Comparison of ENCODE assay signal across 8 cellular contexts in the genomic region with DNA sequence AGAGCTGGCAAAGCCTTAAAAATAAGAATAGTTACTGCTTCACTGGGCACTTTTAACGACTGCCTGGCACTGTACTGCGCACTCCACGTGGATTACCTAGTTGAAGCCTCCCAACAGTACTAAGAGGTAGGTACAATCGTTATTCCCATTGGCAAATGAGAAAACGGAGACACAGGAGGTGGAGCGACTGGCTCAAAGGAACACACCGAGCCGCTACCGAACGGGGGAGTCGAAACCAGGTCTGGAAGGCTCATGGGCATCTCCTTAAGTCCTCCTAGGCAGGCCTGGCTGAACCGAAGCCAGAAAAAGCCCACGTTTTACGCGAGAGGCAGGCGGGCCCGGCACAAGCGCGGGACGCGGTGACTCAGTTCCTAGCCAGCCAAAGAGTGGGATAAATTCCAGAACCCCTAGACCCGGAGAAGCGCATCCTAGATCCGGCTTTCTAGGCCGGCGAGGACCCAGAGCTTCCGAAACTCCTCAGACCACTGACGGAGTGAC. TPM values are rescaled to one million over a fixed set of nuclear protein-coding genes. Genes with fewer than 3 reads are reported as not detected.
DNase-seq lines count a peak whose midpoint lies in the region; ATAC-seq and TF ChIP-seq lines count a peak whose summit lies in the region.

No MANE protein-coding gene starts in this region.

- H3K27me3 Mint-ChIP-seq in CD14-positive monocyte (ENCODE audit: low read depth in 3 of 3), result peaks cover 0 to 2% (median 2%) of the 10 kb centered on the region in 3 donors

- no peaks in the 10 kb centered on the region for H3K9me3 Mint-ChIP-seq in CD14-positive monocyte

- in situ Hi-C loops in GM13976 (cut with MboI; ENCODE audit: low sequenced_read_pairs, unreplicated experiment), result no loop called here

- H3K27ac Mint-ChIP-seq in CD14-positive monocyte, result peak overlapping the region; percentile 76 to 99 (median 99)

- H3K36me3 Mint-ChIP-seq in CD14-positive monocyte, result peaks cover 39 to 46% of the 10 kb centered on the region in 2 donors

- ATAC-seq in GM21447 (IDR thresholded peaks at IDR 0.05; ENCODE audit: unreplicated experiment), result peak; percentile 7

- intact Hi-C loops in CD14-positive monocyte (cut with micrococcal nuclease), result loop anchor here (2.0 to 10.0 kb wide), 4 partner anchors 31 to 97 kb away; a partner anchor contains a TSS

- no peak for DNase-seq in CD14-positive monocyte (ENCODE audit: low spot score)
- DNase-seq in NCI-H748 treated with DMSO at 0.1 percent for 48 hours (lab: John Stamatoyannopoulos, UW), result peak; percentile 6
- peak; percentile 50 for DNase-seq in activated naive CD4-positive, alpha-beta T cell treated with anti-CD3 and anti-CD28 coated beads, Interleukin-2, amount 50 U/mL, for 16 hours
- peak; percentile 25 for DNase-seq in germinal center (ENCODE audit: low spot score)
- peak; percentile 57 for DNase-seq in occipital lobe (lab: John Stamatoyannopoulos, UW)
- DNase-seq in GM13976 (ENCODE audit: low spot score), result no peak
- DNase-seq in NCI-H187 treated with DMSO at 0.1 percent for 48 hours (lab: John Stamatoyannopoulos, UW), result no peak

- H3K4me3 Mint-ChIP-seq in CD14-positive monocyte, result peak overlapping the region; percentile 97 to 99

- peaks cover 29% of the 10 kb centered on the region for H3K4me1 Mint-ChIP-seq in CD14-positive monocyte

- TF ChIP-seq CTCF in CD14-positive monocyte (IDR thresholded peaks at IDR 0.05), result no peak
- no peak for TF ChIP-seq CTCF in GM13976 (IDR thresholded peaks at IDR 0.05; ENCODE audit: borderline replicate concordance, control extremely low read depth, extremely low read depth, insufficient read depth, missing control alignments)

RNA-seq across cellular contexts. Expression of a gene that starts 0.5 kb away (rescaled TPM):
- polyA plus RNA-seq in CD14-positive monocyte, result 10 to 100 TPM in 1 of 2 donors, 1 to 10 TPM in 1; 9.8 to 16.2 TPM
- 12.6 TPM for total RNA-seq in occipital lobe

RNA-seq across cellular contexts. Expression of a gene that starts 0.9 kb away (rescaled TPM):
- polyA plus RNA-seq in CD14-positive monocyte, result 100 to 1,000 TPM; 241 to 256 TPM
- 55.2 TPM for total RNA-seq in occipital lobe

RNA-seq across cellular contexts. Expression of a gene that starts 30.7 kb away (rescaled TPM):
- polyA plus RNA-seq in CD14-positive monocyte, result 1 to 10 TPM in 1 of 2 donors, under 1 TPM in 1; 0.74 to 1.6 TPM
- 6.6 TPM for total RNA-seq in occipital lobe

RNA-seq across cellular contexts. Expression of a gene that starts 30.8 kb away (rescaled TPM):
- 10 to 100 TPM; 11.6 to 12.3 TPM for polyA plus RNA-seq in CD14-positive monocyte
- total RNA-seq in occipital lobe, result 24.2 TPM

RNA-seq across cellular contexts. Expression of a gene that starts 33.4 kb away (rescaled TPM):
- polyA plus RNA-seq in CD14-positive monocyte, result 1,000 to 10,000 TPM; 1,282 to 1,362 TPM
- total RNA-seq in occipital lobe, result 11.9 TPM

Comparison
In these comparisons a context has a peak if more than half of its experiments do, and no peak if none do; other contexts are left out.
1. DNase-seq: peak in NCI-H748 treated with DMSO at 0.1 percent for 48 hours (single experiment), activated naive CD4-positive, alpha-beta T cell treated with anti-CD3 and anti-CD28 coated beads, Interleukin-2, amount 50 U/mL, for 16 hours (single experiment), germinal center (single experiment) and occipital lobe (single experiment); none in CD14-positive monocyte (single experiment), GM13976 (single experiment) and NCI-H187 treated with DMSO at 0.1 percent for 48 hours (single experiment).